1 cellular context compared by ENCODE assay signal in the genomic region with DNA sequence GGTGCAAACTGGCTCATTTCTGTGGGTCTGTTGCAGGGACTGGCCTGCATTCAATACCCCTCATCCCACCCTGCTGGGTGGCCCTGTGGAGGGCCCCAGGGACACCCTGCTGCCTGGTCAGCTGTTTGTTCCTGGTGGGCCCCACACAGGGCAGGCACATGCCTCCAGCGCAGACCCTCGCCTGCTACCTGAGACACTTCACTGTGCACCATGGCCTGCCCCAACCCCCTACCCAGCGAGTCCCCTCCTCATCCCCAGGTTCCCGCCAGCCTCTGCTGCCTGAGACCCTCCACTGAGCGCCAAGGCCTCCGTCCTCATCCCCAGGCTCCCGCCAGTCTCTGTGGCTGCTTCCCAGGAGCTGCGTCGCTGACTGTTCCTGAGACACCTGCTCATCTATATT.
TF ChIP-seq lines count a peak whose summit lies in the region.

No MANE protein-coding gene starts in this region.

TF ChIP-seq in HEK293, 187 proteins besides CTCF, POLR2A, EP300 and RAD21 (continued from another document):
- no peak for TF ChIP-seq WT1 (tag by site-specific recombination; IDR thresholded peaks at IDR 0.05)
TF ChIP-seq in HEK293: peak in this region for 3.
